Comparison of ENCODE assay signal across 22 cellular contexts in genomic region chr9:81758123-81758797, GRCh38.
"Had no signal": no experiment of that assay in that cellular context is flagged by ENCODE, and none has a peak within 500 bp of the region (broad histone marks: within the 10 kb centered on the region; RNA-seq: fewer than 3 reads in every experiment).

No MANE protein-coding gene starts in this region.

- H3K9me3 Mint-ChIP-seq: endodermal cell had no signal

- H3K27ac ChIP-seq: colonic mucosa, epithelial cell of prostate, esophagus squamous epithelium, gastrocnemius medialis, heart right ventricle, left lung, lower lobe of right lung had no signal

- H3K27me3 ChIP-seq: colonic mucosa, esophagus squamous epithelium, gastrocnemius medialis, heart right ventricle, left lung had no signal

- H3K27me3 Mint-ChIP-seq: dendritic cell treated with granulocyte-macrophage colony-stimulating factor and Interleukin-4, amounts not matched to agents 40 ng/mL and 50 ng/mL, for 4 days; effector memory CD8-positive, alpha-beta T cell had no signal

- H3K9me3 ChIP-seq: colonic mucosa, esophagus squamous epithelium, gastrocnemius medialis, heart right ventricle, left lung, lower lobe of right lung had no signal

- H3K36me3 ChIP-seq: colonic mucosa, esophagus squamous epithelium, gastrocnemius medialis, heart right ventricle, left lung, lower lobe of right lung had no signal

- H3K4me3 Mint-ChIP-seq: dendritic cell treated with granulocyte-macrophage colony-stimulating factor and Interleukin-4, amounts not matched to agents 40 ng/mL and 50 ng/mL, for 4 days; effector memory CD8-positive, alpha-beta T cell; endodermal cell had no signal

- DNase-seq: colonic mucosa; cortex of kidney; effector CD8-positive, alpha-beta T cell; effector memory CD8-positive, alpha-beta T cell; endodermal cell; erythroblast; esophagus squamous epithelium; foreskin fibroblast; foreskin melanocyte; gastrocnemius medialis; glutamatergic neuron; heart right ventricle; hippocampal formation; left cardiac atrium; left lung; left ventricle myocardium superior; lower lobe of right lung; mesendoderm; midbrain had no signal

- H3K4me3 ChIP-seq: colonic mucosa, esophagus squamous epithelium, gastrocnemius medialis, heart right ventricle, left lung, lower lobe of right lung had no signal

- H3K4me1 ChIP-seq: colonic mucosa, esophagus squamous epithelium, gastrocnemius medialis, heart right ventricle, left lung, lower lobe of right lung had no signal

- H3K27ac Mint-ChIP-seq: dendritic cell treated with granulocyte-macrophage colony-stimulating factor and Interleukin-4, amounts not matched to agents 40 ng/mL and 50 ng/mL, for 4 days; effector memory CD8-positive, alpha-beta T cell; endodermal cell had no signal

- ATAC-seq: effector memory CD8-positive, alpha-beta T cell; esophagus mucosa; gastrocnemius medialis; heart right ventricle; left cardiac atrium; left lung; left ventricle myocardium superior; lower lobe of right lung had no signal
